8 cellular contexts compared by ENCODE assay signal in the genomic region with DNA sequence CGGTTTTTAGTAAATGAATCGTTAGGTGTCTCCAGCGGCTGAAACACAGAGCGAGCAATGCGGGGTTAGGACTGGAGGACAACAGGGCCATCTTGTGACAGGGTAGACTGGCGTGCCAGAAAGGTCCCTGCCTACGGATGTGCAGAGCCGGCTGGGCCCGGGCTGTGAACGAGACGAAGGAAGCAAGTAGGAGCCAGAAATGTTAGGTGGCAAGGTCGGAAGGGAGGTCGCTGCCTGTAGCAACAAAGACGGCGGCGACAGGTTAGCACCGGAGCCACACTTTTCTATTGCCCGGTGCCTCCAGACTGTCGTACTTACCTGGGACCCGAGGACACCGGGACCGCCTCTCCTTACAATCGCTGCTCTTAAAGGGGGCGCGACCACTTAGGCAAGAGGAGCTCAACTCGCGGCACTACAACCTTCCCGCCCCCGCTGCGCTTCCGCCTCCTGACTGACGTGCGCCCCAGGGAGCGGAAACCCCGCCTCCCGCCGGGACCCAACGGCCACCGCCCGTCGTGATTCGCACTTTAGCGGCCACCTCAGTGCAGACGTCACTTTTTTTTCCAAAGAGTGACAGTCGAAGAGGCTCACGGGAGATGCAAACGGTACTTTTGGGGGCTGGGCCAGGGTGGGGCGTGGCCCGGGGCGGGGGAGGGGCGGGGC. TPM values are rescaled to one million over a fixed set of nuclear protein-coding genes. Genes with fewer than 3 reads are reported as not detected.
DNase-seq lines count a peak whose midpoint lies in the region; ATAC-seq, FAIRE-seq and TF ChIP-seq lines count a peak whose summit lies in the region.

A gene with protein sequence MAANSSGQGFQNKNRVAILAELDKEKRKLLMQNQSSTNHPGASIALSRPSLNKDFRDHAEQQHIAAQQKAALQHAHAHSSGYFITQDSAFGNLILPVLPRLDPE (minus strand): TSS at position 449 of the 663 bp plus-strand sequence. CDS start 1,632 bp downstream, outside the sequence.

- DNase-seq in GM12864 (ENCODE audit: low read depth) (peak; percentile 93), NCI-H1092 treated with DMSO at 0.1 percent for 48 hours (lab: John Stamatoyannopoulos, UW) (peak; percentile 97), SKM-1 (lab: John Stamatoyannopoulos, UW; ENCODE audit: unreplicated experiment) (peak; percentile 40), Right ventricle myocardium inferior (ENCODE audit: missing footprints) (peak; percentile 99), pancreas (peak; percentile 96 to 97 (median 96)), tibial artery (peak; percentile 93 to 97)

- no peak for FAIRE-seq in pancreas (lab: Jason Lieb, UNC)

- H3K4me1 ChIP-seq in pancreas (peaks cover 3 to 12% (median 4%) of the 10 kb centered on the region in 3 donors), tibial artery (peaks cover 0 to 20% (median 9%) of the 10 kb centered on the region in 4 donors)

- peaks cover 6% of the 10 kb centered on the region for H3K36me3 Mint-ChIP-seq in activated naive CD8-positive, alpha-beta T cell

- H3K9me3 ChIP-seq in pancreas, result no peaks in the 10 kb centered on the region
- no peaks in the 10 kb centered on the region for H3K9me3 ChIP-seq in tibial artery

- H3K4me3 ChIP-seq in GM12864 (ENCODE audit: low read depth, low read length) (peak within 1 kb of the TSS; percentile 87), pancreas (peak within 1 kb of the TSS; percentile 73 to 89 (median 80)), tibial artery (peak within 1 kb of the TSS; percentile 78 to 95)

- peak within 1 kb of the TSS; percentile 96 for H3K4me3 Mint-ChIP-seq in activated naive CD8-positive, alpha-beta T cell

- 0% methylated on average over 51 of the region's 51 CpGs for WGBS in pancreas, 2 donors

- TF ChIP-seq CTCF in GM12864 (IDR thresholded peaks at IDR 0.05; ENCODE audit: low read depth, low read length, missing control alignments) (no peak), pancreas (IDR thresholded peaks at IDR 0.05) (no peak), tibial artery (IDR thresholded peaks at IDR 0.05) (peak in 1 of 2 experiments; percentile 24)

- peak within 1 kb of the TSS; percentile 94 for H3K27ac Mint-ChIP-seq in activated naive CD8-positive, alpha-beta T cell

- no peaks in the 10 kb centered on the region for H3K27me3 ChIP-seq in pancreas
- no peaks in the 10 kb centered on the region for H3K27me3 ChIP-seq in tibial artery

- no peaks in the 10 kb centered on the region for H3K36me3 ChIP-seq in pancreas
- peaks cover 0 to 19% (median 9%) of the 10 kb centered on the region in 3 donors for H3K36me3 ChIP-seq in tibial artery

- peak; percentile 92 for ATAC-seq in HG02623 (IDR thresholded peaks at IDR 0.05; ENCODE audit: unreplicated experiment)
- ATAC-seq in Right ventricle myocardium inferior, result peak; percentile 99
- ATAC-seq in pancreas, result peak; percentile 98 to 99 (median 98)

- no peaks in the 10 kb centered on the region for H3K9me3 Mint-ChIP-seq in activated naive CD8-positive, alpha-beta T cell (ENCODE audit: low read depth)

- H3K27ac ChIP-seq in pancreas, result peak within 1 kb of the TSS; percentile 83 to 89 (median 87)
- peak within 1 kb of the TSS; percentile 86 to 92 for H3K27ac ChIP-seq in tibial artery

- intact Hi-C loops in Right ventricle myocardium inferior (cut with DNase I), result loop anchor here (2.0 to 10.0 kb wide), 4 partner anchors 33 to 623 kb away; partner anchors contain the start of gene SNX30
- intact Hi-C loops in pancreas (cut with DNase I), result no loop called here
- intact Hi-C loops in tibial artery (cut with DNase I; ENCODE audit: low total_unique reads), result loop anchor here (10.0 kb wide), 1 partner anchor 107 kb away; no protein-coding TSS in a partner anchor

- no peaks in the 10 kb centered on the region for H3K27me3 Mint-ChIP-seq in activated naive CD8-positive, alpha-beta T cell

- peaks cover 24% of the 10 kb centered on the region for H3K4me1 Mint-ChIP-seq in activated naive CD8-positive, alpha-beta T cell (ENCODE audit: low read depth)

RNA-seq across cellular contexts. Expression of the gene that starts here (rescaled TPM):
- 17.0 TPM for total RNA-seq in Right ventricle myocardium inferior
- total RNA-seq in pancreas, result 10 to 100 TPM in 2 of 6 donors, 1 to 10 TPM in 4; 5.7 to 13.2 (median 8.8) TPM
- 1 to 10 TPM; 5.2 to 5.9 TPM for polyA plus RNA-seq in pancreas

Comparison
In these comparisons a context has a peak if more than half of its experiments do, and no peak if none do; other contexts are left out.
1. Peak in every context shown above with its lines: DNase-seq, ATAC-seq, H3K4me3 ChIP-seq and H3K27ac ChIP-seq.
2. DNase-seq: peak in every context shown above with its lines; median percentile 99 in Right ventricle myocardium inferior; 97 in NCI-H1092 treated with DMSO at 0.1 percent for 48 hours; 96 in pancreas; 95 in tibial artery; 93 in GM12864; 40 in SKM-1.
3. intact Hi-C loops: an anchor here in Right ventricle myocardium inferior (2.0 to 10.0 kb wide) and tibial artery (10.0 kb wide); none called in pancreas.